Comparison of ENCODE assay signal across 9 cellular contexts in the genomic region with DNA sequence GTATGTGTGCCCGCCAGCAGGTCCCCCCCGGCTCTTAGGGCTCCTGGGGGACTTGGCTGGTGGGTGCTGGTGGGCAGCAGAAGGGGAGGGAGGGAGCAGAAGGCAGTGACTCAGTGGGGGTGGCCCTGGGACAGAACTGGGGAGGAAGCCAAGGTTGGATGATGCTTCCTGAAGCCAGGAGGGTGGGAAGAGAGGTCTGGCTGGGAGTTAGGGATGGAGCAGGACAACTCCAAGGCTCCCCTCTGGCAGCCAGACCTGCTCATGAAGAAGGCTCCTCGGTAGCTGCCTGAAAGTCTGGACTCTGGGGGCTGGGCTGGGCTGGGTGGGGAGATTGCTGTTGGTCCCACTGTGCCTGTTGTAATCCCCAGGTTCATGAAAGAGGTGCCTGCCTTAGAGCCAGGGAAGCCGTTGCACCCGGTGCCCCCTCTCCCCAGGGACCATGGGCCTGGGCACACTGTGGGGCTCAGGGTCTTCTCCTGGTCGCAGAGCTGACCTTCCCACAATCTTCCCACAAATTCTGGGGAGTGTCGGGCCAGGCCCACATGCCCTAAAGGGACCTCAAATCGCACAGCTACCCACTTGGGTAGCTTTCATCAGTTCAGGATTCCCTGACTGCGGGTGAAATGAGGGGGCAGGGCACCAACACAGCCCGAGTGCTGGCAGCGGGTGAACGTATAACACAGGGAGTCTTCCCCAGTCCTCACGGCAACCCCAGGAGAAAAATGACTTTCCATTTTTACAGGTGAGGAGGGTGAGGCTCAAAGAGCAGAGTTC. TPM values are rescaled to one million over a fixed set of nuclear protein-coding genes. Genes with fewer than 3 reads are reported as not detected.
A peak's percentile ranks its signal among the peaks of the same experiment; 100 is the strongest.
DNase-seq lines count a peak whose midpoint lies in the region; ATAC-seq and TF ChIP-seq lines count a peak whose summit lies in the region.
"Had no signal": no experiment of that assay in that cellular context is flagged by ENCODE, and none has a peak within 500 bp of the region (broad histone marks: within the 10 kb centered on the region; RNA-seq: fewer than 3 reads in every experiment).

No MANE protein-coding gene starts in this region.

- peak overlapping the region; percentile 63 for H3K4me3 ChIP-seq in colonic mucosa
- no peak overlapping the region for H3K4me3 ChIP-seq in mucosa of stomach (ENCODE audit: low read length)

- peak overlapping the region; percentile 81 to 84 for H3K9ac ChIP-seq in colonic mucosa (ENCODE audit: low read depth in 2 of 2, low read length in 2 of 2)
- H3K9ac ChIP-seq in mucosa of stomach (ENCODE audit: low read length): peak overlapping the region; percentile 60

- in situ Hi-C loops in Caki2 (cut with HindIII; ENCODE audit: low pct_unique_long_range_greater_than_20kb, low sequenced_read_pairs): no loop called here

- no peaks in the 10 kb centered on the region for H3K36me3 ChIP-seq in colonic mucosa
- H3K36me3 ChIP-seq in mucosa of stomach (ENCODE audit: control insufficient read depth, insufficient read depth, low read length): no peaks in the 10 kb centered on the region

- intact Hi-C loops in colonic mucosa (cut with DNase I): no loop called here

- H3K9me3 ChIP-seq in colonic mucosa (no peaks in the 10 kb centered on the region), mucosa of stomach (ENCODE audit: control insufficient read depth, low read length) (no peaks in the 10 kb centered on the region)

- no peak for TF ChIP-seq CTCF in colonic mucosa (IDR thresholded peaks at IDR 0.05)

- no peak for ATAC-seq in GM21786 (IDR thresholded peaks at IDR 0.05; ENCODE audit: unreplicated experiment)
- ATAC-seq in GM21447 (IDR thresholded peaks at IDR 0.05; ENCODE audit: unreplicated experiment): no peak

- H3K27me3 ChIP-seq in colonic mucosa (no peaks in the 10 kb centered on the region), mucosa of stomach (ENCODE audit: control insufficient read depth, insufficient read depth, low read length) (no peaks in the 10 kb centered on the region)

- DNase-seq in Caki2 (ENCODE audit: low read depth): peak; percentile 68
- DNase-seq in LoVo (ENCODE audit: low spot score): peak; percentile 5
- peak; percentile 26 for DNase-seq in colonic mucosa
- no peak for DNase-seq in HT-29 (ENCODE audit: low spot score)
- no peak for DNase-seq in NCI-H526 (lab: John Stamatoyannopoulos, UW)

- H3K4me1 ChIP-seq in colonic mucosa (no peaks in the 10 kb centered on the region), mucosa of stomach (ENCODE audit: control insufficient read depth, insufficient read depth, low read length) (peaks cover 18% of the 10 kb centered on the region)

- H3K27ac ChIP-seq in colonic mucosa: peak overlapping the region; percentile 48

RNA-seq across cellular contexts. Expression of a gene that starts 1.1 kb away (rescaled TPM):
- total RNA-seq in Caki2 (2014; rRNA removed; shearing (Covaris generic); ENCODE audit: low replicate concordance): 20.5 and 21.2 TPM in 2 replicates
- total RNA-seq in colonic mucosa: 10 to 100 TPM; 13.1 to 14.7 TPM
- total RNA-seq in HT-29 (2014; rRNA removed; shearing (Covaris generic)): 69.5 and 71.3 TPM in 2 replicates

RNA-seq across cellular contexts. Expression of a gene that starts 29.4 kb away (rescaled TPM):
- total RNA-seq in Caki2 (2014; rRNA removed; shearing (Covaris generic); ENCODE audit: low replicate concordance): not detected in 2 replicates
- 1 to 10 TPM in 1 of 2 donors, under 1 TPM in 1; 0.48 to 2.1 TPM for total RNA-seq in colonic mucosa
- 2.2 and 2.7 TPM in 2 replicates for total RNA-seq in HT-29 (2014; rRNA removed; shearing (Covaris generic))

RNA-seq across cellular contexts. Expression of a gene that starts 30.9 kb away (rescaled TPM):
- total RNA-seq in Caki2 (2014; rRNA removed; shearing (Covaris generic); ENCODE audit: low replicate concordance): 4.1 and 6.2 TPM in 2 replicates
- total RNA-seq in colonic mucosa: 10 to 100 TPM; 21.6 to 47.2 TPM
- total RNA-seq in HT-29 (2014; rRNA removed; shearing (Covaris generic)): 49.5 and 57.7 TPM in 2 replicates

RNA-seq across cellular contexts. Expression of a gene that starts 48.4 kb away (rescaled TPM):
- total RNA-seq in Caki2 (2014; rRNA removed; shearing (Covaris generic); ENCODE audit: low replicate concordance): 0.49 and 5.7 TPM in 2 replicates
- under 1 TPM in 1 of 2 donors, not detected in 1; 0.24 TPM for total RNA-seq in colonic mucosa
- total RNA-seq in HT-29 (2014; rRNA removed; shearing (Covaris generic)): not detected in 2 replicates

RNA-seq across cellular contexts. Expression of a gene that starts 48.4 kb away (rescaled TPM):
- 0.37 TPM in 1 of 2 replicates, not detected in the other for total RNA-seq in Caki2 (2014; rRNA removed; shearing (Covaris generic); ENCODE audit: low replicate concordance)
- total RNA-seq in colonic mucosa: 1 to 10 TPM in 1 of 2 donors, not detected in 1; 1.1 TPM
- 0.46 TPM in 1 of 2 replicates, not detected in the other for total RNA-seq in HT-29 (2014; rRNA removed; shearing (Covaris generic))
- total RNA-seq: T-helper 1 cell treated with Interleukin-12 subunit alpha and Interleukin-12 subunit beta and Interleukin-4 antibody, amounts not matched to agents 30 ng/mL and 1 ng/mL, for 36 hours had no signal

Comparison
In these comparisons a context has a peak if more than half of its experiments do, and no peak if none do; other contexts are left out.
1. DNase-seq: peak in Caki2 (single experiment), LoVo (single experiment) and colonic mucosa (single experiment); none in HT-29 (single experiment) and NCI-H526 (0 of 2).